Comparison of ENCODE assay signal across 8 cellular contexts in genomic region chr5:69559908-69560330, GRCh38. TPM values are rescaled to one million over a fixed set of nuclear protein-coding genes. Genes with fewer than 3 reads are reported as not detected.
DNase-seq lines count a peak whose midpoint lies in the region; TF ChIP-seq lines count a peak whose summit lies in the region.
"Not testable (repeated sequence)": the region's sequence is repeated elsewhere in the genome, so short reads cannot be mapped to it uniquely, and the experiment has no call there.

TSS of gene GTF2H2C (plus strand) at chr5:69560191. CDS start at chr5:69565133, 4,942 bp downstream.

- DNase-seq in HCEC 1CT (peak; percentile 70), KBM-7 (peak; percentile 84), iPS DF 6.9 (ENCODE audit: low read depth, low spot score) (peak; percentile 9), prostate gland (ENCODE audit: low spot score) (peak; percentile 71)
- peak; percentile 51 to 65 for DNase-seq in activated CD4-positive, alpha-beta T cell treated with anti-CD3 and anti-CD28 coated beads, Interleukin-2, amount 50 U/mL, for 24 hours (ENCODE audit: low read depth in 1 of 2, low spot score in 1 of 2)
- not testable (repeated sequence) for DNase-seq in caudate nucleus (lab: John Stamatoyannopoulos, UW)

- TF ChIP-seq POLR2A in prostate gland (IDR thresholded peaks at IDR 0.05), result not testable (repeated sequence)

- H3K27ac ChIP-seq in caudate nucleus (ENCODE audit: low read depth, low read length) (peak within 1 kb of the TSS; percentile 62), prostate gland (peak within 1 kb of the TSS; percentile 34 to 65)
- not testable (repeated sequence) for H3K27ac ChIP-seq in iPS DF 6.9 (ENCODE audit: low read length); subcutaneous abdominal adipose tissue (ENCODE audit: low read depth, low read length)

- H3K27me3 ChIP-seq in iPS DF 6.9 (ENCODE audit: control insufficient read depth, insufficient read depth, low read length); prostate gland (replicated peaks; ENCODE audit: insufficient read depth); subcutaneous abdominal adipose tissue (ENCODE audit: control insufficient read depth in 5 of 5, insufficient read depth in 4 of 5, low read length in 5 of 5): not testable (repeated sequence)

- in situ Hi-C loops in KBM-7 (cut with MboI; ENCODE audit: low pct_unique_long_range_greater_than_20kb, low sequenced_read_pairs), result not testable (repeated sequence)

- H3K4me1 ChIP-seq in iPS DF 6.9 (ENCODE audit: control insufficient read depth, insufficient read depth, low read length); prostate gland (replicated peaks); subcutaneous abdominal adipose tissue (ENCODE audit: control insufficient read depth in 5 of 5, insufficient read depth in 5 of 5, low read length in 5 of 5): not testable (repeated sequence)

- H3K9me3 ChIP-seq in iPS DF 6.9 (ENCODE audit: control insufficient read depth, insufficient read depth, low read length); prostate gland; subcutaneous abdominal adipose tissue (ENCODE audit: control insufficient read depth in 5 of 5, low read length in 5 of 5): not testable (repeated sequence)

- intact Hi-C loops in prostate gland (cut with DNase I), result not testable (repeated sequence)

- WGBS in iPS DF 6.9 (ENCODE audit: insufficient coverage, insufficient read length), result no CpG with 5 or more reads among the region's 40 CpGs
- WGBS in prostate gland, result under 1% methylated on average over 39 of the region's 40 CpGs

- H3K36me3 ChIP-seq in iPS DF 6.9 (ENCODE audit: control insufficient read depth, insufficient read depth, low read length); prostate gland; subcutaneous abdominal adipose tissue (ENCODE audit: control insufficient read depth in 5 of 5, insufficient read depth in 5 of 5, low read length in 5 of 5): not testable (repeated sequence)

- TF ChIP-seq CTCF in GM12873 (IDR thresholded peaks at IDR 0.05; ENCODE audit: insufficient read depth, low read depth, low read length, missing control alignments) (peak; percentile 34), prostate gland (IDR thresholded peaks at IDR 0.05) (peak in 1 of 4 experiments; percentile 44)

- not testable (repeated sequence) for H3K9ac ChIP-seq in subcutaneous abdominal adipose tissue (ENCODE audit: low read length in 5 of 5)

- H3K4me3 ChIP-seq in iPS DF 6.9 (ENCODE audit: low read length) (peak within 1 kb of the TSS; percentile 62; the same call in 1 of the 2 replicates), prostate gland (peak within 1 kb of the TSS; percentile 25 to 39), subcutaneous abdominal adipose tissue (ENCODE audit: low read depth in 1 of 5, low read length in 5 of 5) (peak within 1 kb of the TSS; percentile 54 to 71 (median 62))

RNA-seq across cellular contexts. Expression of gene GTF2H2C, which starts in this region (rescaled TPM):
- total RNA-seq in prostate gland, result 10 to 100 TPM; 16.3 to 29.6 TPM
